In genomic region chr17:17058304-17058703, GRCh38 we compare ENCODE assay signal across 24 cellular contexts. TPM values are rescaled to one million over a fixed set of nuclear protein-coding genes. Genes with fewer than 3 reads are reported as not detected.
DNase-seq lines count a peak whose midpoint lies in the region; ATAC-seq and TF ChIP-seq lines count a peak whose summit lies in the region.
"Had no signal": no experiment of that assay in that cellular context is flagged by ENCODE, and none has a peak within 500 bp of the region (broad histone marks: within the 10 kb centered on the region; RNA-seq: fewer than 3 reads in every experiment).

No MANE protein-coding gene starts in this region.

- no peak for ATAC-seq in effector memory CD8-positive, alpha-beta T cell (replicated peaks)
- ATAC-seq in gastrocnemius medialis: no peak
- ATAC-seq: left ventricle myocardium superior, SK-N-SH treated with all-trans-retinoic acid at 6 μM for 48 hours had no signal

- 82% methylated on average over 6 of the region's 6 CpGs for WGBS in prostate gland

- H3K27ac Mint-ChIP-seq in CD8-positive, alpha-beta memory T cell: peak overlapping the region in 5 of 8 donors; percentile 9 to 82 (median 32)
- H3K27ac Mint-ChIP-seq in effector memory CD8-positive, alpha-beta T cell: peak overlapping the region; percentile 62 to 75
- H3K27ac Mint-ChIP-seq in activated CD4-positive, alpha-beta memory T cell treated with anti-CD3 and anti-CD28 coated beads for 36 hours: no peak overlapping the region
- peak overlapping the region in 2 of 6 donors; percentile 11 to 48 for H3K27ac Mint-ChIP-seq in immature natural killer cell
- H3K27ac Mint-ChIP-seq: T-helper 2 cell treated with Interferon-gamma antibody and Interleukin-4, amounts not matched to agents 5 μg/mL and 100 μg/mL, for 36 hours had no signal

- CTCF ChIA-PET in A673 (lab: Charles Lee): no interaction called here
- CTCF ChIA-PET in CD8-positive, alpha-beta memory T cell (lab: Charles Lee): no interaction called here
- CTCF ChIA-PET in activated CD4-positive, alpha-beta memory T cell treated with anti-CD3 and anti-CD28 coated beads for 36 hours (lab: Charles Lee): no interaction called here

- H3K27me3 ChIP-seq in A673 (replicated peaks; ENCODE audit: insufficient read depth, low read depth, low read length, poor library complexity) (no peaks in the 10 kb centered on the region), gastrocnemius medialis (no peaks in the 10 kb centered on the region), prostate gland (replicated peaks; ENCODE audit: insufficient read depth) (no peaks in the 10 kb centered on the region)
- no peaks in the 10 kb centered on the region for H3K27me3 ChIP-seq in CD8-positive, alpha-beta memory T cell (ENCODE audit: insufficient read depth, low read length, poor library complexity, severe bottlenecking)
- H3K27me3 ChIP-seq: adrenal gland, brain microvascular endothelial cell, esophagus muscularis mucosa had no signal

- no peak overlapping the region for H3K4me3 ChIP-seq in A673 (ENCODE audit: low read depth, low read length, poor library complexity, severe bottlenecking)
- no peak overlapping the region for H3K4me3 ChIP-seq in CD8-positive, alpha-beta memory T cell (ENCODE audit: low read length)
- H3K4me3 ChIP-seq in gastrocnemius medialis: no peak overlapping the region
- H3K4me3 ChIP-seq in prostate gland: no peak overlapping the region
- H3K4me3 ChIP-seq: adrenal gland, esophagus muscularis mucosa had no signal

- H3K4me3 Mint-ChIP-seq in CD8-positive, alpha-beta memory T cell: no peak overlapping the region
- no peak overlapping the region for H3K4me3 Mint-ChIP-seq in effector memory CD8-positive, alpha-beta T cell
- H3K4me3 Mint-ChIP-seq in activated CD4-positive, alpha-beta memory T cell treated with anti-CD3 and anti-CD28 coated beads for 36 hours: no peak overlapping the region
- H3K4me3 Mint-ChIP-seq in immature natural killer cell: no peak overlapping the region
- H3K4me3 Mint-ChIP-seq: CD4-positive, alpha-beta memory T cell; IgD-negative memory B cell; T-helper 2 cell treated with Interferon-gamma antibody and Interleukin-4, amounts not matched to agents 5 μg/mL and 100 μg/mL, for 36 hours had no signal

- H3K9me3 ChIP-seq in A673 (ENCODE audit: low read depth, low read length, poor library complexity, severe bottlenecking): no peaks in the 10 kb centered on the region
- no peaks in the 10 kb centered on the region for H3K9me3 ChIP-seq in CD8-positive, alpha-beta memory T cell (ENCODE audit: low read length)
- H3K9me3 ChIP-seq in gastrocnemius medialis: no peaks in the 10 kb centered on the region
- no peaks in the 10 kb centered on the region for H3K9me3 ChIP-seq in prostate gland
- H3K9me3 ChIP-seq: adrenal gland, esophagus muscularis mucosa had no signal

- H3K4me1 ChIP-seq in A673 (ENCODE audit: insufficient read depth, low read length, poor library complexity, severe bottlenecking) (peaks cover 16% of the 10 kb centered on the region), gastrocnemius medialis (peaks cover 98 to 99% of the 10 kb centered on the region in 2 donors), prostate gland (replicated peaks) (peaks cover 12% of the 10 kb centered on the region)
- peaks cover 6% of the 10 kb centered on the region for H3K4me1 ChIP-seq in CD8-positive, alpha-beta memory T cell (ENCODE audit: insufficient read depth, low read length)

- TF ChIP-seq POLR2A in gastrocnemius medialis (IDR thresholded peaks at IDR 0.05): no peak
- no peak for TF ChIP-seq POLR2A in prostate gland (IDR thresholded peaks at IDR 0.05)

- POLR2A ChIA-PET in A673 (lab: Charles Lee; ENCODE audit: low non-redundant PET): no interaction called here
- POLR2A ChIA-PET in CD8-positive, alpha-beta memory T cell (lab: Charles Lee): no interaction called here
- POLR2A ChIA-PET in activated CD4-positive, alpha-beta memory T cell treated with anti-CD3 and anti-CD28 coated beads for 36 hours (lab: Charles Lee): interaction anchor here (1.4 kb wide), 1 partner anchor 39 kb away, joined by 3 read pairs; no protein-coding TSS in a partner anchor

- in situ Hi-C loops in gastrocnemius medialis (cut with MboI; ENCODE audit: low sequenced_read_pairs in 4 of 4): no loop called here

- peaks cover 31 to 74% (median 33%) of the 10 kb centered on the region in 3 donors for H3K4me1 Mint-ChIP-seq in CD8-positive, alpha-beta memory T cell
- H3K4me1 Mint-ChIP-seq in effector memory CD8-positive, alpha-beta T cell (ENCODE audit: low read depth in 2 of 2): peaks cover 39 to 48% of the 10 kb centered on the region in 2 donors
- H3K4me1 Mint-ChIP-seq in activated CD4-positive, alpha-beta memory T cell treated with anti-CD3 and anti-CD28 coated beads for 36 hours (ENCODE audit: low read depth): peaks cover 26% of the 10 kb centered on the region
- peaks cover 39 to 56% of the 10 kb centered on the region in 2 donors for H3K4me1 Mint-ChIP-seq in immature natural killer cell

- TF ChIP-seq CTCF in A673 (conservative IDR thresholded peaks at IDR 0.05; ENCODE audit: low read depth, low read length): no peak
- TF ChIP-seq CTCF in gastrocnemius medialis (IDR thresholded peaks at IDR 0.05 in 4 of 5, conservative IDR thresholded peaks at IDR 0.05 in 1 of 5): no peak
- no peak for TF ChIP-seq CTCF in prostate gland (IDR thresholded peaks at IDR 0.05)

- H3K36me3 ChIP-seq in A673 (ENCODE audit: insufficient read depth, low read length, poor library complexity, severe bottlenecking): peaks cover 4% of the 10 kb centered on the region
- H3K36me3 ChIP-seq in CD8-positive, alpha-beta memory T cell (ENCODE audit: insufficient read depth, low read length): no peaks in the 10 kb centered on the region
- H3K36me3 ChIP-seq in gastrocnemius medialis: peaks cover 0 to 5% of the 10 kb centered on the region in 2 donors
- H3K36me3 ChIP-seq in prostate gland: no peaks in the 10 kb centered on the region
- H3K36me3 ChIP-seq: brain microvascular endothelial cell had no signal

- peaks cover 0 to 36% (median 0%) of the 10 kb centered on the region in 3 donors for H3K36me3 Mint-ChIP-seq in CD8-positive, alpha-beta memory T cell
- peaks cover 16% of the 10 kb centered on the region for H3K36me3 Mint-ChIP-seq in effector memory CD8-positive, alpha-beta T cell (ENCODE audit: insufficient read depth)
- H3K36me3 Mint-ChIP-seq in activated CD4-positive, alpha-beta memory T cell treated with anti-CD3 and anti-CD28 coated beads for 36 hours: no peaks in the 10 kb centered on the region
- H3K36me3 Mint-ChIP-seq in immature natural killer cell: no peaks in the 10 kb centered on the region
- H3K36me3 Mint-ChIP-seq: IgD-negative memory B cell had no signal

- H3K27ac ChIP-seq in A673 (ENCODE audit: low read depth, low read length, poor library complexity, severe bottlenecking): peak overlapping the region; percentile 47
- H3K27ac ChIP-seq in CD8-positive, alpha-beta memory T cell (ENCODE audit: low read depth, low read length): no peak overlapping the region
- H3K27ac ChIP-seq in gastrocnemius medialis: peak overlapping the region; percentile 86 to 90 (median 88)
- no peak overlapping the region for H3K27ac ChIP-seq in prostate gland
- H3K27ac ChIP-seq: adrenal gland, brain microvascular endothelial cell, esophagus muscularis mucosa, parathyroid adenoma had no signal

- BruUV-seq in A673 (replicated peaks; lab: Mats Ljungman, UMichigan): no TSS peak

- intact Hi-C loops in A673 (cut with micrococcal nuclease; ENCODE audit: unreplicated experiment): no loop called here
- intact Hi-C loops in gastrocnemius medialis (cut with DNase I; ENCODE audit: low total_unique reads): no loop called here
- intact Hi-C loops in activated CD4-positive, alpha-beta memory T cell treated with anti-CD3 and anti-CD28 coated beads for 36 hours (cut with micrococcal nuclease): no loop called here
- intact Hi-C loops in prostate gland (cut with DNase I): no loop called here

- DNase-seq in A673 (ENCODE audit: low spot score) (no peak), gastrocnemius medialis (no peak), immature natural killer cell (no peak), prostate gland (ENCODE audit: low spot score) (no peak)
- no peak for DNase-seq in CD8-positive, alpha-beta memory T cell
- DNase-seq in effector memory CD8-positive, alpha-beta T cell: no peak
- DNase-seq in activated CD4-positive, alpha-beta memory T cell treated with anti-CD3 and anti-CD28 coated beads for 36 hours: no peak
- DNase-seq: activated gamma-delta T cell; brain microvascular endothelial cell; CD4-positive, alpha-beta memory T cell; effector memory CD4-positive, alpha-beta T cell; hippocampal formation; left ventricle myocardium superior; NCI-H1105; NCI-H2029 treated with DMSO at 0.1 percent for 48 hours; NCI-H226; stimulated activated CD8-positive, alpha-beta memory T cell treated with anti-CD3 and anti-CD28 coated beads, Interleukin-4, amount 100 ng/mL, for 48 hours; substantia nigra had no signal

- no peaks in the 10 kb centered on the region for H3K27me3 Mint-ChIP-seq in CD8-positive, alpha-beta memory T cell
- H3K27me3 Mint-ChIP-seq in effector memory CD8-positive, alpha-beta T cell: no peaks in the 10 kb centered on the region
- H3K27me3 Mint-ChIP-seq in activated CD4-positive, alpha-beta memory T cell treated with anti-CD3 and anti-CD28 coated beads for 36 hours: no peaks in the 10 kb centered on the region
- no peaks in the 10 kb centered on the region for H3K27me3 Mint-ChIP-seq in immature natural killer cell (ENCODE audit: low read depth in 3 of 3)
- H3K27me3 Mint-ChIP-seq: CD4-positive, alpha-beta memory T cell; IgD-negative memory B cell had no signal

- H3K9me3 Mint-ChIP-seq in CD8-positive, alpha-beta memory T cell: no peaks in the 10 kb centered on the region
- no peaks in the 10 kb centered on the region for H3K9me3 Mint-ChIP-seq in effector memory CD8-positive, alpha-beta T cell
- H3K9me3 Mint-ChIP-seq in activated CD4-positive, alpha-beta memory T cell treated with anti-CD3 and anti-CD28 coated beads for 36 hours: no peaks in the 10 kb centered on the region
- H3K9me3 Mint-ChIP-seq in immature natural killer cell: no peaks in the 10 kb centered on the region
- H3K9me3 Mint-ChIP-seq: CD4-positive, alpha-beta memory T cell; IgD-negative memory B cell; T-helper 2 cell treated with Interferon-gamma antibody and Interleukin-4, amounts not matched to agents 5 μg/mL and 100 μg/mL, for 36 hours had no signal

RNA-seq across cellular contexts. Expression of gene MPRIP, which starts 16.0 kb away (rescaled TPM):
- 290 and 302 TPM in 2 replicates for total RNA-seq in A673 (2021)
- 100 to 1,000 TPM; 174 to 184 TPM for total RNA-seq in CD8-positive, alpha-beta memory T cell
- 40.3 TPM for polyA plus RNA-seq in CD8-positive, alpha-beta memory T cell
- total RNA-seq in gastrocnemius medialis: 100 to 1,000 TPM in 3 of 4 donors, 10 to 100 TPM in 1; 71.1 to 127 (median 124) TPM
- total RNA-seq in activated CD4-positive, alpha-beta memory T cell treated with anti-CD3 and anti-CD28 coated beads for 36 hours: 100 to 1,000 TPM; 145 to 157 TPM
- 10 to 100 TPM in 1 of 3 donors, 1 to 10 TPM in 2; 1.2 to 15.1 (median 4.2) TPM for polyA plus RNA-seq in immature natural killer cell
- 100 to 1,000 TPM in 1 of 2 donors, 10 to 100 TPM in 1; 84.3 to 258 TPM for total RNA-seq in prostate gland

Comparison
In these comparisons a context has a peak if more than half of its experiments do, and no peak if none do; other contexts are left out.
1. H3K27ac ChIP-seq: peak in A673 (single experiment) and gastrocnemius medialis (4 of 4); none in CD8-positive, alpha-beta memory T cell (single experiment) and prostate gland (0 of 2).